In the genomic region with DNA sequence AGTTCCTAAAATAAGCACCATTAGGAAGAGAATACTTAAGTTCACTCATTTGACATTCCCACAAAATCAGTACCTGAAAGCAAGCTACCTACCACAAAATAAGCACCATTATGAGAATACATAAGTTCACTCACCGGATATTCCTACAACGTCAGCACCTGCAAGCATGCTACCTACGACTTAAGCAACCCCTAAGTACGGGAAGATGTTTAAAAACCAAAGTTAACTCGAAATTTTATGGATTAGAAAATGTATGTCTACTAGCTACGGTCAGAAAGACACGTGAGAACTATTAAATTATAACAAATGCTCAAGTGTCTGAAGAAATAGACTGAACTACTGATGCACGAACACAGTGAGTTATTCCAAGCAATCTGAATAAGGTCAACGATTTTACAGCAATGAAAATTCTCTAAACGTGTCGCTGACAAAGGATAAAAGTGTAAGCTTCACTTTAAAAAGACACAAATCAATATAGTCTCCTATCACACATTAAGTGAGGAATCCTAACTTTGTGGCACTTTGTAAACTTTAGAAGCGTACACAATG, we compare ENCODE assay signal across 9 cellular contexts. TPM values are rescaled to one million over a fixed set of nuclear protein-coding genes. Genes with fewer than 3 reads are reported as not detected.
DNase-seq lines count a peak whose midpoint lies in the region; ATAC-seq, FAIRE-seq and TF ChIP-seq lines count a peak whose summit lies in the region.
"Had no signal": no experiment of that assay in that cellular context is flagged by ENCODE, and none has a peak within 500 bp of the region (broad histone marks: within the 10 kb centered on the region; RNA-seq: fewer than 3 reads in every experiment).

No MANE protein-coding gene starts in this region.

- no peak for TF ChIP-seq POLR2A in gastroesophageal sphincter (IDR thresholded peaks at IDR 0.05)

- H3K27me3 ChIP-seq in HAP-1 (ENCODE audit: low read depth) (no peaks in the 10 kb centered on the region), WERI-Rb-1 (ENCODE audit: insufficient read depth, low read depth, severe bottlenecking) (no peaks in the 10 kb centered on the region), gastroesophageal sphincter (no peaks in the 10 kb centered on the region)

- no peak for DNase-seq in HAP-1 (ENCODE audit: low spot score in 2 of 2)
- no peak for DNase-seq in WERI-Rb-1
- no peak for DNase-seq in DMS153 treated with DMSO at 0.1 percent for 48 hours (lab: John Stamatoyannopoulos, UW; ENCODE audit: unreplicated experiment)
- DNase-seq in urothelium cell line (ENCODE audit: low spot score): no peak
- DNase-seq in HUDEP-2 (lab: John Stamatoyannopoulos, UW; ENCODE audit: unreplicated experiment in 76 of 76): no peak
- no peak for DNase-seq in ACHN

- TF ChIP-seq CTCF in WERI-Rb-1 (IDR thresholded peaks at IDR 0.05; ENCODE audit: low read depth, low read length) (no peak), gastroesophageal sphincter (IDR thresholded peaks at IDR 0.05) (no peak)

- no peak for FAIRE-seq in urothelium cell line (lab: Jason Lieb, UNC)

- peak overlapping the region; percentile 93 for H3K4me3 ChIP-seq in HAP-1
- peak overlapping the region; percentile 84 for H3K4me3 ChIP-seq in WERI-Rb-1 (ENCODE audit: low read depth, low read length)
- H3K4me3 ChIP-seq in gastroesophageal sphincter: peak overlapping the region; percentile 80 to 99
- peak overlapping the region; percentile 62 to 99 (median 94) for H3K4me3 ChIP-seq in skin epidermis

- no peak for ATAC-seq in gastroesophageal sphincter

- in situ Hi-C loops in HAP-1 (cut with MboI; ENCODE audit: low sequenced_read_pairs): no loop called here
- in situ Hi-C loops in ACHN (cut with HindIII; ENCODE audit: low pct_ligation_motif_present, low pct_unique_long_range_greater_than_20kb, low sequenced_read_pairs): no loop called here

- no peak for TF ChIP-seq EP300 in gastroesophageal sphincter (IDR thresholded peaks at IDR 0.05)

- no peaks in the 10 kb centered on the region for H3K9me3 ChIP-seq in HAP-1
- H3K9me3 ChIP-seq in WERI-Rb-1 (ENCODE audit: severe bottlenecking): no peaks in the 10 kb centered on the region
- H3K9me3 ChIP-seq in gastroesophageal sphincter: no peaks in the 10 kb centered on the region

- H3K27ac ChIP-seq in WERI-Rb-1 (peak overlapping the region; percentile 92), gastroesophageal sphincter (peak overlapping the region in 3 of 4 donors; percentile 91 to 98 (median 95)), skin epidermis (peak overlapping the region; percentile 5 to 98 (median 93))

- WGBS in gastroesophageal sphincter (ENCODE audit: low coverage in 1 of 2), 2 donors: 9 to 10% methylated on average over 12 of the region's 12 CpGs

- H3K36me3 ChIP-seq in HAP-1 (replicated peaks): peaks cover 9% of the 10 kb centered on the region
- peaks cover 28% of the 10 kb centered on the region for H3K36me3 ChIP-seq in WERI-Rb-1
- H3K36me3 ChIP-seq in gastroesophageal sphincter: no peaks in the 10 kb centered on the region

- peaks cover 26% of the 10 kb centered on the region for H3K4me1 ChIP-seq in HAP-1
- peaks cover 3 to 58% (median 36%) of the 10 kb centered on the region in 3 donors for H3K4me1 ChIP-seq in gastroesophageal sphincter

RNA-seq across cellular contexts. Expression of a gene that starts 1.5 kb away (rescaled TPM):
- 10 to 100 TPM; 55.3 to 86.2 (median 72.6) TPM for total RNA-seq in gastroesophageal sphincter

RNA-seq across cellular contexts. Expression of a gene that starts 27.6 kb away (rescaled TPM):
- 1 to 10 TPM; 1.4 to 5.9 (median 4.1) TPM for total RNA-seq in gastroesophageal sphincter

RNA-seq across cellular contexts. Expression of a gene that starts 50.7 kb away (rescaled TPM):
- under 1 TPM in 1 of 4 donors, not detected in 3; 0.45 TPM for total RNA-seq in gastroesophageal sphincter
- total RNA-seq: myocyte had no signal
